19 cellular contexts compared by ENCODE assay signal in the genomic region with DNA sequence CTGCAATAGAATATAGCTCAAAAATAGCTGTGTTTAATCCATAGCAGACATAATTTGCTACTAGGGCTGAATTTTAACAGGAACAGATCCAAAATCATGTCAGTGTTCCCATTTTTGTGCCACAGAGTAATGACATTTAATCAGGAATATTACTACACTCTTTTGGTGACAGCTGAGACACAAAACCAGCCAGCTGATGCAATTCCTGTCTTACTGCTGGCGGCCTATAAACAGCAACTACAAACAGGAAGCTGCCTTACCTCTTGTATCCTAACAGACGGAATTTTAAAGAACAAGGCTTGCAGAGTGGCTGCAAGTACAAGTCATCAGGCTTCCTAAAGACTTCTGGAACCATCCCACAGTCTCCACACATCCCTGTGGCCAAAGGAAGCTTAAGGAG.
DNase-seq lines count a peak whose midpoint lies in the region; ATAC-seq and TF ChIP-seq lines count a peak whose summit lies in the region.
"Had no signal": no experiment of that assay in that cellular context is flagged by ENCODE, and none has a peak within 500 bp of the region (broad histone marks: within the 10 kb centered on the region; RNA-seq: fewer than 3 reads in every experiment).

No MANE protein-coding gene starts in this region.

- no peak for TF ChIP-seq RAD21 in IMR-90 (IDR thresholded peaks at IDR 0.05; ENCODE audit: low read length)

- no peak overlapping the region for H2BK15ac ChIP-seq in IMR-90 (ENCODE audit: low read depth, low read length)

- in situ Hi-C loops in IMR-90 (cut with MboI; ENCODE audit: low sequenced_read_pairs) = no loop called here
- in situ Hi-C loops in gastrocnemius medialis (cut with MboI; ENCODE audit: low sequenced_read_pairs in 4 of 4) = no loop called here

- H4K5ac ChIP-seq in IMR-90 (ENCODE audit: low read depth, low read length) = no peak overlapping the region

- intact Hi-C loops in IMR-90 (cut with micrococcal nuclease) (no loop called here), OCI-LY7 (cut with micrococcal nuclease; ENCODE audit: unreplicated experiment) (no loop called here), gastrocnemius medialis (cut with DNase I; ENCODE audit: low total_unique reads) (loop anchor here (10.0 kb wide), 1 partner anchor 221 kb away; the partner anchor contains the start of gene ZNF521)

- dilution Hi-C loops in IMR-90 (cut with HindIII; ENCODE audit: low sequenced_read_pairs, unreplicated experiment) = no loop called here

- no peak overlapping the region for H2BK5ac ChIP-seq in IMR-90 (ENCODE audit: low read depth, low read length, poor library complexity, severe bottlenecking)

- peaks cover 13% of the 10 kb centered on the region; the same call in 1 of the 2 replicates for H3K9me1 ChIP-seq in IMR-90 (ENCODE audit: insufficient read depth, low read length)

- TF ChIP-seq CTCF in IMR-90 (conservative IDR thresholded peaks at IDR 0.05; ENCODE audit: low read depth, low read length) (no peak), OCI-LY7 (conservative IDR thresholded peaks at IDR 0.05; ENCODE audit: low read length) (no peak), gastrocnemius medialis (IDR thresholded peaks at IDR 0.05 in 4 of 5, conservative IDR thresholded peaks at IDR 0.05 in 1 of 5) (no peak)

- H3K4me3 ChIP-seq in IMR-90 (ENCODE audit: insufficient read depth, low read depth, low read length) = no peak overlapping the region
- H3K4me3 ChIP-seq in OCI-LY7 (ENCODE audit: low read depth, low read length, poor library complexity, severe bottlenecking) = no peak overlapping the region
- no peak overlapping the region for H3K4me3 ChIP-seq in gastrocnemius medialis
- H3K4me3 ChIP-seq: BLaER1 had no signal

- no peak overlapping the region for H3K27ac ChIP-seq in IMR-90 (ENCODE audit: insufficient read depth, low read length)
- H3K27ac ChIP-seq in OCI-LY7 (ENCODE audit: low read depth, low read length, poor library complexity, severe bottlenecking) = no peak overlapping the region
- H3K27ac ChIP-seq in gastrocnemius medialis = peak overlapping the region; percentile 46 to 62 (median 50)
- H3K27ac ChIP-seq: BLaER1, KMS-11 had no signal

- H3K4me1 ChIP-seq in IMR-90 (ENCODE audit: control insufficient read depth, insufficient read depth, low read length) = peaks cover 4% of the 10 kb centered on the region; the same call in 1 of the 2 replicates
- peaks cover 10% of the 10 kb centered on the region for H3K4me1 ChIP-seq in OCI-LY7 (ENCODE audit: insufficient read depth, low read length, poor library complexity, severe bottlenecking)
- H3K4me1 ChIP-seq in gastrocnemius medialis = peaks cover 32 to 36% of the 10 kb centered on the region in 2 donors

- no peaks in the 10 kb centered on the region for H3K9me3 ChIP-seq in IMR-90 (ENCODE audit: control insufficient read depth, insufficient read depth, low read length)
- no peaks in the 10 kb centered on the region for H3K9me3 ChIP-seq in OCI-LY7 (ENCODE audit: low read length)
- no peaks in the 10 kb centered on the region for H3K9me3 ChIP-seq in gastrocnemius medialis
- H3K9me3 ChIP-seq: BLaER1 had no signal

- H2BK20ac ChIP-seq in IMR-90 (ENCODE audit: low read depth, low read length) = peak overlapping the region; percentile 5; the same call in 1 of the 2 replicates

- BruUV-seq in IMR-90 (replicated peaks; lab: Mats Ljungman, UMichigan) (no TSS peak), OCI-LY7 (replicated peaks; lab: Mats Ljungman, UMichigan) (no TSS peak)

- H4K91ac ChIP-seq in IMR-90 (ENCODE audit: insufficient read depth, low read depth, low read length) = 0 out of 2 replicates have a peak overlapping the region, but pooled peaks have one; percentile 3

- H2AK5ac ChIP-seq in IMR-90 (ENCODE audit: low read depth, low read length) = no peak overlapping the region

- TF ChIP-seq POLR2A in IMR-90 (IDR thresholded peaks at IDR 0.05; ENCODE audit: low read depth, low read length) = no peak
- no peak for TF ChIP-seq POLR2A in gastrocnemius medialis (IDR thresholded peaks at IDR 0.05)

- H2AFZ ChIP-seq in IMR-90 (replicated peaks; ENCODE audit: low read length, poor library complexity) (no peak overlapping the region), OCI-LY7 (ENCODE audit: low read length) (peak overlapping the region; percentile 71)

- CTCF ChIA-PET in IMR-90 (lab: Yijun Ruan, JAX) (interaction anchor here (1.1 kb wide), 1 partner anchor 14 kb away, joined by 3 read pairs; no protein-coding TSS in a partner anchor), OCI-LY7 (lab: Charles Lee; ENCODE audit: unreplicated experiment) (no interaction called here)

- H3K9ac ChIP-seq in IMR-90 (ENCODE audit: low read depth, low read length) = no peak overlapping the region
- H3K9ac ChIP-seq: BLaER1, KMS-11 had no signal

- H2AK9ac ChIP-seq in IMR-90 (replicated peaks; ENCODE audit: low read depth, low read length, poor library complexity) = no peak overlapping the region

- H2BK120ac ChIP-seq in IMR-90 (ENCODE audit: low read depth, low read length) = no peak overlapping the region

- POLR2A ChIA-PET in IMR-90 (lab: Charles Lee; ENCODE audit: unreplicated experiment) = no interaction called here
- POLR2A ChIA-PET in OCI-LY7 (lab: Charles Lee) = interaction anchor here (1.4 to 5.7 kb wide), 2 partner anchors 11 to 210 kb away, joined by 3 to 35 read pairs; no protein-coding TSS in a partner anchor

- H3K36me3 ChIP-seq in IMR-90 (ENCODE audit: control insufficient read depth, insufficient read depth, low read length) (peaks cover 6% of the 10 kb centered on the region; the same call in 1 of the 2 replicates), OCI-LY7 (ENCODE audit: insufficient read depth, low read length) (no peaks in the 10 kb centered on the region), gastrocnemius medialis (no peaks in the 10 kb centered on the region)
- H3K36me3 ChIP-seq: BLaER1 had no signal

- no peak overlapping the region for H3K18ac ChIP-seq in IMR-90 (ENCODE audit: low read depth, low read length)

- H3K9me2 ChIP-seq in OCI-LY7 (ENCODE audit: insufficient read depth, low read length) = no peaks in the 10 kb centered on the region

- H3K56ac ChIP-seq in IMR-90 (ENCODE audit: extremely low read depth, insufficient read depth, low read length) = no peak overlapping the region

- ATAC-seq in IMR-90 (ENCODE audit: low read depth) = no peak
- ATAC-seq in gastrocnemius medialis = peak; percentile 85 to 95
- ATAC-seq in GM19452 (IDR thresholded peaks at IDR 0.05; ENCODE audit: unreplicated experiment) = no peak
- ATAC-seq: HCT116, PC-3 had no signal

- WGBS in IMR-90 (ENCODE audit: extremely low coverage in 2 of 2, insufficient read length in 1 of 2), 2 experiments = no CpG with 5 or more reads among the region's 2 CpGs

- no peak overlapping the region for H3K23ac ChIP-seq in IMR-90 (ENCODE audit: low read depth, low read length)

- no peak overlapping the region for H4K8ac ChIP-seq in IMR-90 (ENCODE audit: low read depth in 2 of 2, low read length in 2 of 2)

- peaks cover 3% of the 10 kb centered on the region; the same call in 1 of the 2 replicates for H4K20me1 ChIP-seq in IMR-90 (ENCODE audit: insufficient read depth, low read length)
- no peaks in the 10 kb centered on the region for H4K20me1 ChIP-seq in OCI-LY7 (ENCODE audit: insufficient read depth, low read length)
- H4K20me1 ChIP-seq: BLaER1 had no signal

- no peak for DNase-seq in IMR-90
- no peak for DNase-seq in OCI-LY7 (ENCODE audit: low spot score)
- peak; percentile 31 for DNase-seq in cerebellum (ENCODE audit: low spot score)
- peak in 1 of 2 donors; percentile 41 for DNase-seq in gastrocnemius medialis
- DNase-seq in DMS79 treated with DMSO at 0.1 percent for 48 hours (lab: John Stamatoyannopoulos, UW) = no peak
- no peak for DNase-seq in EL
- DNase-seq: CD4-positive, alpha-beta T cell; COR-L47; DMS79; GOT3; NCI-H1417 treated with DMSO at 0.1 percent for 48 hours; NCI-H187; NCI-H446 treated with DMSO at 0.1 percent for 48 hours; PC-3; Right ventricle myocardium superior had no signal

- peaks cover 0 to 18% of the 10 kb centered on the region in 2 experiments; a peak in 2 of 4 replicates for H3K79me1 ChIP-seq in IMR-90 (ENCODE audit: low read depth in 1 of 2, low read length in 2 of 2)

- H3K4me2 ChIP-seq in IMR-90 (ENCODE audit: low read depth, low read length) (no peak overlapping the region), OCI-LY7 (ENCODE audit: low read length) (peak overlapping the region; percentile 16; the same call in 1 of the 2 replicates)
- H3K4me2 ChIP-seq: BLaER1, KMS-11 had no signal

- H3K4ac ChIP-seq in IMR-90 (ENCODE audit: low read depth, low read length) = no peak overlapping the region

- no peaks in the 10 kb centered on the region for H3K79me2 ChIP-seq in OCI-LY7 (ENCODE audit: insufficient read depth, low read depth, low read length)

- H3K14ac ChIP-seq in IMR-90 (replicated peaks; ENCODE audit: low read depth, low read length) = no peak overlapping the region

- H3K27me3 ChIP-seq in IMR-90 (ENCODE audit: control insufficient read depth, insufficient read depth, low read length) = no peaks in the 10 kb centered on the region
- no peaks in the 10 kb centered on the region for H3K27me3 ChIP-seq in gastrocnemius medialis
- H3K27me3 ChIP-seq: BLaER1 had no signal

TF ChIP-seq in IMR-90, 13 proteins besides CTCF, POLR2A, EP300 and RAD21:
- TF ChIP-seq BHLHE40 (IDR thresholded peaks at IDR 0.05; ENCODE audit: low read depth, low read length) (no peak), RFX5 (IDR thresholded peaks at IDR 0.05; ENCODE audit: low read depth, low read length) (no peak)

Comparison
In these comparisons a context has a peak if more than half of its experiments do, and no peak if none do; other contexts are left out.
1. ATAC-seq: peak in gastrocnemius medialis (2 of 2); none in IMR-90 (single experiment) and GM19452 (single experiment).
2. H3K27ac ChIP-seq: peak in gastrocnemius medialis (4 of 4); none in IMR-90 (single experiment) and OCI-LY7 (single experiment).